In the genomic region with DNA sequence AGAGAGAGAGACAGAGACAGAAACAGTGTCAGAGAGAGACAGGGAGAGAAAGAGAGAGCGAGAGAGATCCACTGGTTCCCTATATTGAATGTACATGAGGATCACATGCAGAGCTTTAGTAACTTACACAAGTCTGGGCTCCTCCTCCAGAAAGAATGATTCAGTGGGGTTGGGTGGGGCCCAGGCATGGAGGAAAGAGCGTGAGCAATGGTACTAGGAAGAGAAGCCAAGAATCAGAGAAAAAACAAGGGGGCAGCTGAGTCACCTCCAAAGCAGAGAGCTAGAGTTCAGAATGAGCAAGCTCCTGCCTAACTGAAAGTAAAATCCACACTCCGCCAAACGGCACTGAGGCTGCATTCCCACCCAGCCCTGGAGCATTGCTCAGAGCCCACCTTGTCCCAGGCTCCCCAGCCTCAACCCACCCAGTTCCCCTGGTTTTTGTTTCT, we compare ENCODE assay signal across 8 cellular contexts.
DNase-seq lines count a peak whose midpoint lies in the region; ATAC-seq, FAIRE-seq and TF ChIP-seq lines count a peak whose summit lies in the region.

No MANE protein-coding gene starts in this region.

- no peak overlapping the region for H3K27ac ChIP-seq in MM.1S (ENCODE audit: low read length)

- DNase-seq in EL (peak; percentile 97), MM.1S (no peak), cardiac fibroblast (ENCODE audit: low read depth in 2 of 2) (peak; percentile 96 to 98), mucosa of gallbladder (ENCODE audit: low spot score) (peak; percentile 67), D721Med (ENCODE audit: insufficient read length, low spot score) (no peak), NCI-H2171 treated with DMSO at 0.1 percent for 48 hours (lab: John Stamatoyannopoulos, UW) (no peak), NCI-H345 (lab: John Stamatoyannopoulos, UW) (no peak)

- FAIRE-seq in D721Med (lab: Jason Lieb, UNC) = no peak

- TF ChIP-seq CTCF in MM.1S (IDR thresholded peaks at IDR 0.05; ENCODE audit: low read length) (no peak), cardiac fibroblast (IDR thresholded peaks at IDR 0.05; ENCODE audit: low read depth, low read length) (no peak), D721Med (IDR thresholded peaks at IDR 0.05; ENCODE audit: insufficient read depth, missing control alignments) (no peak)

- no peaks in the 10 kb centered on the region for H4K20me1 ChIP-seq in MM.1S (ENCODE audit: insufficient read depth, low read length)

- no peaks in the 10 kb centered on the region for H3K9me3 ChIP-seq in MM.1S (replicated peaks; ENCODE audit: insufficient read depth, low read length)

- no peaks in the 10 kb centered on the region for H3K9me2 ChIP-seq in MM.1S (replicated peaks; ENCODE audit: insufficient read depth, low read length)

- no peaks in the 10 kb centered on the region for H3K79me2 ChIP-seq in MM.1S (ENCODE audit: low read length)

- H3K9ac ChIP-seq in MM.1S (ENCODE audit: low read length) = no peak overlapping the region

- H3K27me3 ChIP-seq in MM.1S (replicated peaks; ENCODE audit: insufficient read depth, low read length) = no peaks in the 10 kb centered on the region

- H3F3A ChIP-seq in MM.1S (ENCODE audit: insufficient read depth, low read length) = no peaks in the 10 kb centered on the region

- H3K36me3 ChIP-seq in MM.1S (replicated peaks; ENCODE audit: insufficient read depth, low read length) = no peaks in the 10 kb centered on the region

- H2AFZ ChIP-seq in MM.1S (ENCODE audit: low read length) = peak overlapping the region; percentile 23; the same call in 1 of the 2 replicates

- ATAC-seq in HG02759 (IDR thresholded peaks at IDR 0.05; ENCODE audit: unreplicated experiment) = no peak

- peak overlapping the region; percentile 34; the same call in 1 of the 2 replicates for H3K4me2 ChIP-seq in MM.1S (ENCODE audit: low read depth, low read length)

- H3K4me1 ChIP-seq in MM.1S (ENCODE audit: low read length) = no peaks in the 10 kb centered on the region

- H3K4me3 ChIP-seq in MM.1S (ENCODE audit: low read length) (no peak overlapping the region), cardiac fibroblast (replicated peaks in 1 of 2; ENCODE audit: low read depth in 2 of 2, low read length in 2 of 2) (peak overlapping the region; percentile 35 to 59)

Comparison
In these comparisons a context has a peak if more than half of its experiments do, and no peak if none do; other contexts are left out.
1. DNase-seq: peak in EL (single experiment), cardiac fibroblast (2 of 2) and mucosa of gallbladder (single experiment); none in MM.1S (single experiment), D721Med (single experiment), NCI-H2171 treated with DMSO at 0.1 percent for 48 hours (single experiment) and NCI-H345 (single experiment).